ENCODE assay signal across 8 cellular contexts in genomic region chr7:77331938-77332695, GRCh38.
DNase-seq lines count a peak whose midpoint lies in the region; ATAC-seq and TF ChIP-seq lines count a peak whose summit lies in the region.

No MANE protein-coding gene starts in this region.

- peak overlapping the region in 3 of 4 donors; percentile 8 to 79 (median 43) for H3K27ac ChIP-seq in esophagus muscularis mucosa (replicated peaks in 1 of 4)
- H3K27ac ChIP-seq in upper lobe of left lung, result no peak overlapping the region

- POLR2A ChIA-PET in activated CD4-positive, alpha-beta T cell treated with anti-CD3 and anti-CD28 coated beads, Interleukin-2, amount 10 ng/mL, durations not matched to agents 7 days and 5 days (lab: Charles Lee), result no interaction called here

- no peaks in the 10 kb centered on the region for H3K27me3 Mint-ChIP-seq in activated CD4-positive, alpha-beta T cell treated with anti-CD3 and anti-CD28 coated beads, Interleukin-2, amount 10 ng/mL, durations not matched to agents 7 days and 5 days
- no peaks in the 10 kb centered on the region for H3K27me3 Mint-ChIP-seq in natural killer cell treated with Interleukin-12 subunit alpha and Interleukin-12 subunit beta and Interleukin-15 and Interleukin-18, amount 100 ng/mL, for 72 hours

- TF ChIP-seq POLR2A in esophagus muscularis mucosa (IDR thresholded peaks at IDR 0.05; ENCODE audit: low read depth) (no peak), upper lobe of left lung (IDR thresholded peaks at IDR 0.05) (no peak)

- DNase-seq in DMS79 treated with DMSO at 0.1 percent for 48 hours (lab: John Stamatoyannopoulos, UW) (peak; percentile 76), GM20000 (ENCODE audit: low spot score) (peak; percentile 78), NCI-H524 treated with DMSO at 0.1 percent for 48 hours (lab: John Stamatoyannopoulos, UW) (peak; percentile 87), esophagus muscularis mucosa (ENCODE audit: extremely low spot score) (peak; percentile 91), upper lobe of left lung (peak in 1 of 2 donors; percentile 70)
- peak; percentile 63 for DNase-seq in activated CD4-positive, alpha-beta T cell treated with anti-CD3 and anti-CD28 coated beads, Interleukin-2, amount 10 ng/mL, durations not matched to agents 7 days and 5 days
- DNase-seq in natural killer cell treated with Interleukin-12 subunit alpha and Interleukin-12 subunit beta and Interleukin-15 and Interleukin-18, amount 100 ng/mL, for 72 hours (ENCODE audit: low spot score), result peak; percentile 77

- H3K36me3 ChIP-seq in esophagus muscularis mucosa, result no peaks in the 10 kb centered on the region
- no peaks in the 10 kb centered on the region for H3K36me3 ChIP-seq in upper lobe of left lung

- H3K27ac Mint-ChIP-seq in activated CD4-positive, alpha-beta T cell treated with anti-CD3 and anti-CD28 coated beads, Interleukin-2, amount 10 ng/mL, durations not matched to agents 7 days and 5 days, result no peak overlapping the region
- H3K27ac Mint-ChIP-seq in natural killer cell treated with Interleukin-12 subunit alpha and Interleukin-12 subunit beta and Interleukin-15 and Interleukin-18, amount 100 ng/mL, for 72 hours, result peak overlapping the region; percentile 78 to 90

- no peaks in the 10 kb centered on the region for H3K9me3 Mint-ChIP-seq in activated CD4-positive, alpha-beta T cell treated with anti-CD3 and anti-CD28 coated beads, Interleukin-2, amount 10 ng/mL, durations not matched to agents 7 days and 5 days
- H3K9me3 Mint-ChIP-seq in natural killer cell treated with Interleukin-12 subunit alpha and Interleukin-12 subunit beta and Interleukin-15 and Interleukin-18, amount 100 ng/mL, for 72 hours, result peaks cover 3% of the 10 kb centered on the region

- 59% methylated on average over 3 of the region's 3 CpGs for WGBS in esophagus muscularis mucosa
- 64 to 65% methylated on average over 3 of the region's 3 CpGs for WGBS in upper lobe of left lung, 2 donors

- intact Hi-C loops in esophagus muscularis mucosa (cut with DNase I), result loop anchor here (5.0 kb wide), 2 partner anchors 85 to 210 kb away; partner anchors contain the start of gene CCDC146

- ATAC-seq in HG03521 (IDR thresholded peaks at IDR 0.05; ENCODE audit: unreplicated experiment) (peak; percentile 66), upper lobe of left lung (ENCODE audit: low FRiP score in 2 of 2) (peak; percentile 87 to 93)
- ATAC-seq in natural killer cell treated with Interleukin-12 subunit alpha and Interleukin-12 subunit beta and Interleukin-15 and Interleukin-18, amount 100 ng/mL, for 72 hours, result peak; percentile 80 to 89

- H3K4me3 ChIP-seq in esophagus muscularis mucosa (no peak overlapping the region), upper lobe of left lung (no peak overlapping the region)

- H3K27me3 ChIP-seq in esophagus muscularis mucosa (no peaks in the 10 kb centered on the region), upper lobe of left lung (no peaks in the 10 kb centered on the region)

- H3K4me1 Mint-ChIP-seq in activated CD4-positive, alpha-beta T cell treated with anti-CD3 and anti-CD28 coated beads, Interleukin-2, amount 10 ng/mL, durations not matched to agents 7 days and 5 days, result peaks cover 46% of the 10 kb centered on the region
- peaks cover 54 to 64% of the 10 kb centered on the region in 2 donors for H3K4me1 Mint-ChIP-seq in natural killer cell treated with Interleukin-12 subunit alpha and Interleukin-12 subunit beta and Interleukin-15 and Interleukin-18, amount 100 ng/mL, for 72 hours (ENCODE audit: low read depth in 2 of 2)

- no peaks in the 10 kb centered on the region for H3K36me3 Mint-ChIP-seq in activated CD4-positive, alpha-beta T cell treated with anti-CD3 and anti-CD28 coated beads, Interleukin-2, amount 10 ng/mL, durations not matched to agents 7 days and 5 days (ENCODE audit: low read depth)
- H3K36me3 Mint-ChIP-seq in natural killer cell treated with Interleukin-12 subunit alpha and Interleukin-12 subunit beta and Interleukin-15 and Interleukin-18, amount 100 ng/mL, for 72 hours, result peaks cover 4% of the 10 kb centered on the region

- H3K4me1 ChIP-seq in esophagus muscularis mucosa, result peaks cover 29 to 70% (median 62%) of the 10 kb centered on the region in 4 donors
- H3K4me1 ChIP-seq in upper lobe of left lung, result peaks cover 38 to 44% (median 42%) of the 10 kb centered on the region in 4 donors

- no peak for TF ChIP-seq EP300 in esophagus muscularis mucosa (IDR thresholded peaks at IDR 0.05)
- TF ChIP-seq EP300 in upper lobe of left lung (IDR thresholded peaks at IDR 0.05), result no peak

- CTCF ChIA-PET in activated CD4-positive, alpha-beta T cell treated with anti-CD3 and anti-CD28 coated beads, Interleukin-2, amount 10 ng/mL, durations not matched to agents 7 days and 5 days (lab: Charles Lee), result interaction anchor here (0.6 to 1.8 kb wide), 13 partner anchors 9 to 987 kb away, joined by 3 to 10 read pairs (median 4); no protein-coding TSS in a partner anchor

- no peaks in the 10 kb centered on the region for H3K9me3 ChIP-seq in esophagus muscularis mucosa
- H3K9me3 ChIP-seq in upper lobe of left lung, result no peaks in the 10 kb centered on the region

- TF ChIP-seq CTCF in GM20000 (IDR thresholded peaks at IDR 0.05; ENCODE audit: extremely low read depth, missing control alignments), result peak; percentile 58
- peak; percentile 71 to 90 (median 77) for TF ChIP-seq CTCF in esophagus muscularis mucosa (IDR thresholded peaks at IDR 0.05)
- TF ChIP-seq CTCF in upper lobe of left lung (IDR thresholded peaks at IDR 0.05), result peak; percentile 64 to 85 (median 75)

- no peak overlapping the region for H3K4me3 Mint-ChIP-seq in activated CD4-positive, alpha-beta T cell treated with anti-CD3 and anti-CD28 coated beads, Interleukin-2, amount 10 ng/mL, durations not matched to agents 7 days and 5 days
- H3K4me3 Mint-ChIP-seq in natural killer cell treated with Interleukin-12 subunit alpha and Interleukin-12 subunit beta and Interleukin-15 and Interleukin-18, amount 100 ng/mL, for 72 hours, result peak overlapping the region; percentile 31

Comparison
In these comparisons a context has a peak if more than half of its experiments do, and no peak if none do; other contexts are left out.
1. H3K27ac ChIP-seq: peak in esophagus muscularis mucosa (3 of 4); none in upper lobe of left lung (0 of 4).
2. Peak in every context shown above with its lines, with median percentiles within 50 percentile points of each other: CTCF ChIP-seq and ATAC-seq.